ENCODE assay signal across 8 cellular contexts in the genomic region with DNA sequence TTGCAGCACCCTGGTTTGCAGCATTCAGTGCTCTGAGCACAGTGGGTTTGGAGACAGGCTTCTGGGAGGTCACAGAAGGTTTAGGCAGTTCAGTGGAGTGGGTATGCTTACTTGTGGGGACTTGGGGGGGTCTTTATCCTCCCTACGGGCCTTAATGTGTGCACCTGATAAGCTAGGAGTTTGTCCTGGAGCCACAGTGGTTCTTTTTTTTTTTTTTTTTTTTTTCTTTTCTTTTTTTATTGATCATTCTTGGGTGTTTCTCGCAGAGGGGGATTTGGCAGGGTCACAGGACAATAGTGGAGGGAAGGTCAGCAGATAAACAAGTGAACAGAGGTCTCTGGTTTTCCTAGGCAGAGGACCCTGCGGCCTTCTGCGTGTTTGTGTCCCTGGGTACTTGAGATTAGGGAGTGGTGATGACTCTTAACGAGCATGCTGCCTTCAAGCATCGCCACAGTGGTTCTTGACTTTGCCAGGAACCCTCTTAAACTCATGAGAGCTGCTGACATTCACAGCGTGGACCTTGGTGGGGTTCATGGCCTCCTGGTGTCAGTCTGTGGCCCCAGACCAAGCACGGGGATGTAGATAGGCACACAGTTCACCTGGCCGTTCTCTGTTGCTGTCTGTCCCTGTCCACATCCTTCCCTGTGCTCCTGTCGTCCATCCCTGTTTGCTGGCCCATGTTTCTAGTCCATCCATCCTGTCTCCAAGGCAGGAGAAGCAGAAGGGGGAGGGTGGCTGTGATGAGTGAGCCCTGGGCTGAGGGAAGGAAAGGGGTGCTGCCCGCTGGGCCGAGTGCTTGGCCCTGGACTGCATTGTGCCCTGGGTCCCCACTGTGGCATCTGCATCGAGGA. TPM values are rescaled to one million over a fixed set of nuclear protein-coding genes. Genes with fewer than 3 reads are reported as not detected.
DNase-seq lines count a peak whose midpoint lies in the region; FAIRE-seq and TF ChIP-seq lines count a peak whose summit lies in the region.

No MANE protein-coding gene starts in this region.

- H3K9me3 ChIP-seq in OCI-LY7 (ENCODE audit: low read length): no peaks in the 10 kb centered on the region
- no peaks in the 10 kb centered on the region for H3K9me3 ChIP-seq in endodermal cell (ENCODE audit: control insufficient read depth, low read length)
- H3K9me3 ChIP-seq in small intestine (ENCODE audit: control insufficient read depth, low read depth): no peaks in the 10 kb centered on the region

- peaks cover 72% of the 10 kb centered on the region for H3K79me2 ChIP-seq in OCI-LY7 (ENCODE audit: insufficient read depth, low read depth, low read length)

- no peak overlapping the region for H2AFZ ChIP-seq in OCI-LY7 (ENCODE audit: low read length)

- intact Hi-C loops in CD14-positive monocyte (cut with micrococcal nuclease): loop anchor here in 1 of 2 donors (10.0 kb wide), 1 partner anchor 47 kb away; a partner anchor contains a TSS
- intact Hi-C loops in OCI-LY7 (cut with micrococcal nuclease; ENCODE audit: unreplicated experiment): no loop called here

- POLR2A ChIA-PET in OCI-LY7 (lab: Charles Lee): interaction anchor here (0.6 to 1.3 kb wide), 4 partner anchors 23 to 339 kb away, joined by 3 to 4 read pairs (median 3); a partner anchor contains a TSS

- H3K27ac ChIP-seq in OCI-LY7 (ENCODE audit: low read depth, low read length, poor library complexity, severe bottlenecking) (peak overlapping the region; percentile 81), endodermal cell (ENCODE audit: low read depth, low read length) (no peak overlapping the region), small intestine (ENCODE audit: low read depth in 1 of 2, low read length in 1 of 2) (peak overlapping the region in 1 of 2 donors; percentile 90)

- H3K27me3 ChIP-seq in endodermal cell (ENCODE audit: control insufficient read depth, insufficient read depth, low read length, poor library complexity, severe bottlenecking) (no peaks in the 10 kb centered on the region), small intestine (ENCODE audit: control insufficient read depth in 2 of 2, insufficient read depth in 2 of 2, low read length in 2 of 2) (no peaks in the 10 kb centered on the region)

- H3K27me3 Mint-ChIP-seq in CD14-positive monocyte (ENCODE audit: low read depth in 3 of 3) (peaks cover 0 to 3% (median under 1%) of the 10 kb centered on the region in 3 donors), endodermal cell (ENCODE audit: insufficient read depth) (no peaks in the 10 kb centered on the region), osteocyte (ENCODE audit: unreplicated experiment) (no peaks in the 10 kb centered on the region)

- peaks cover 38 to 55% of the 10 kb centered on the region in 2 donors for H3K36me3 Mint-ChIP-seq in CD14-positive monocyte
- peaks cover 39% of the 10 kb centered on the region for H3K36me3 Mint-ChIP-seq in endodermal cell (ENCODE audit: low read depth)
- H3K36me3 Mint-ChIP-seq in osteocyte (ENCODE audit: unreplicated experiment): peaks cover 14% of the 10 kb centered on the region

- H3K4me3 Mint-ChIP-seq in CD14-positive monocyte: peak overlapping the region; percentile 67 to 89
- peak overlapping the region; percentile 91 for H3K4me3 Mint-ChIP-seq in endodermal cell
- peak overlapping the region; percentile 70 for H3K4me3 Mint-ChIP-seq in osteocyte (ENCODE audit: unreplicated experiment)

- in situ Hi-C loops in KBM-7 (cut with MboI; ENCODE audit: low pct_unique_long_range_greater_than_20kb, low sequenced_read_pairs): no loop called here

- H3K9me3 Mint-ChIP-seq in CD14-positive monocyte: no peaks in the 10 kb centered on the region
- H3K9me3 Mint-ChIP-seq in endodermal cell: no peaks in the 10 kb centered on the region
- no peaks in the 10 kb centered on the region for H3K9me3 Mint-ChIP-seq in osteocyte (ENCODE audit: unreplicated experiment)

- H4K20me1 ChIP-seq in OCI-LY7 (ENCODE audit: insufficient read depth, low read length): peaks cover 22% of the 10 kb centered on the region

- TSS peak; percentile 76 for BruUV-seq in OCI-LY7 (replicated peaks; lab: Mats Ljungman, UMichigan)

- peak overlapping the region; percentile 97 for H3K4me2 ChIP-seq in OCI-LY7 (ENCODE audit: low read length)

- H3K4me1 Mint-ChIP-seq in CD14-positive monocyte (peaks cover 84% of the 10 kb centered on the region), endodermal cell (peaks cover 56% of the 10 kb centered on the region), osteocyte (ENCODE audit: unreplicated experiment) (peaks cover 80% of the 10 kb centered on the region)

- TF ChIP-seq CTCF in CD14-positive monocyte (IDR thresholded peaks at IDR 0.05) (no peak), OCI-LY7 (conservative IDR thresholded peaks at IDR 0.05; ENCODE audit: low read length) (no peak), endodermal cell (conservative IDR thresholded peaks at IDR 0.05) (no peak), osteocyte (IDR thresholded peaks at IDR 0.05) (no peak)

- H3K9ac ChIP-seq in endodermal cell (ENCODE audit: extremely low read depth, low read length, poor library complexity, severe bottlenecking): peak overlapping the region; percentile 6

- H3K36me3 ChIP-seq in OCI-LY7 (ENCODE audit: insufficient read depth, low read length): peaks cover 63% of the 10 kb centered on the region
- peaks cover 63% of the 10 kb centered on the region for H3K36me3 ChIP-seq in endodermal cell (ENCODE audit: control insufficient read depth, insufficient read depth, low read length)
- H3K36me3 ChIP-seq in small intestine (ENCODE audit: control insufficient read depth in 2 of 2, insufficient read depth in 2 of 2, low read length in 2 of 2): peaks cover 0 to 4% of the 10 kb centered on the region in 2 donors

- H3K9me2 ChIP-seq in OCI-LY7 (ENCODE audit: insufficient read depth, low read length): no peaks in the 10 kb centered on the region

- 90 to 91% methylated on average over 3 to 11 of the region's 13 CpGs for WGBS in endodermal cell (ENCODE audit: insufficient coverage in 1 of 2, insufficient read length in 1 of 2), 2 experiments
- WGBS in small intestine, 3 donors: 39 to 44% (median 40%) methylated on average over 11 to 13 of the region's 13 CpGs

- DNase-seq in CD14-positive monocyte (ENCODE audit: low spot score) (no peak), OCI-LY7 (ENCODE audit: low spot score) (no peak), endodermal cell (no peak), osteocyte (ENCODE audit: extremely low spot score, unreplicated experiment) (no peak), small intestine (no peak), iPS-NIHi11 (ENCODE audit: low spot score) (no peak), KBM-7 (no peak), 8988T (no peak)

- CTCF ChIA-PET in OCI-LY7 (lab: Charles Lee; ENCODE audit: unreplicated experiment): interaction anchor here (1.0 kb wide), 1 partner anchor 24 kb away, joined by 6 read pairs; no protein-coding TSS in a partner anchor

- no peak for FAIRE-seq in small intestine (lab: Jason Lieb, UNC)

- H3K4me1 ChIP-seq in OCI-LY7 (ENCODE audit: insufficient read depth, low read length, poor library complexity, severe bottlenecking) (peaks cover 80% of the 10 kb centered on the region), endodermal cell (ENCODE audit: control insufficient read depth, insufficient read depth, low read length) (peaks cover 29% of the 10 kb centered on the region), small intestine (ENCODE audit: control insufficient read depth in 2 of 2, insufficient read depth in 1 of 2, low read depth in 1 of 2, low read length in 1 of 2) (peaks cover 27 to 32% of the 10 kb centered on the region in 2 donors)

- peak overlapping the region; percentile 99 for H3K4me3 ChIP-seq in OCI-LY7 (ENCODE audit: low read depth, low read length, poor library complexity, severe bottlenecking)
- peak overlapping the region; percentile 94 for H3K4me3 ChIP-seq in endodermal cell (ENCODE audit: low read length)
- peak overlapping the region in 1 of 2 donors; percentile 77 for H3K4me3 ChIP-seq in small intestine (ENCODE audit: low read depth in 1 of 2, low read length in 2 of 2)

- H3K27ac Mint-ChIP-seq in CD14-positive monocyte (peak overlapping the region in 6 of 7 donors; percentile 76 to 92 (median 88)), endodermal cell (peak overlapping the region; percentile 32), osteocyte (ENCODE audit: unreplicated experiment) (peak overlapping the region; percentile 66)

RNA-seq across cellular contexts. Expression of a gene that starts 2.7 kb away (rescaled TPM):
- polyA plus RNA-seq in CD14-positive monocyte (10 to 100 TPM; 60.6 to 76.8 TPM), small intestine (100 to 1,000 TPM in 1 of 3 donors, 10 to 100 TPM in 2; 68.9 to 103 (median 93.8) TPM)
- total RNA-seq in OCI-LY7 (2014; rRNA removed; shearing (Covaris generic)): 76.1 and 81.6 TPM in 2 replicates
- total RNA-seq in OCI-LY7 (2022) (87.9 and 90.8 TPM in 2 replicates), endodermal cell (10 to 100 TPM; 87.4 to 99.8 TPM), osteocyte (94.3 and 104 TPM in 2 replicates)
- polyA plus RNA-seq in endodermal cell (2013, experiment 1 of 2): 58.5 TPM
- 55.2 TPM for polyA plus RNA-seq in endodermal cell (2013, experiment 2 of 2)

RNA-seq across cellular contexts. Expression of a gene that starts 23.6 kb away (rescaled TPM):
- polyA plus RNA-seq in CD14-positive monocyte: 100 to 1,000 TPM in 1 of 2 donors, 10 to 100 TPM in 1; 89.4 to 108 TPM
- total RNA-seq in OCI-LY7 (2014; rRNA removed; shearing (Covaris generic)): 32.2 and 37.1 TPM in 2 replicates
- 51.3 and 56.3 TPM in 2 replicates for total RNA-seq in OCI-LY7 (2022)
- total RNA-seq in endodermal cell: 10 to 100 TPM; 29.2 to 34.1 TPM
- polyA plus RNA-seq in endodermal cell (2013, experiment 1 of 2): 30.7 TPM
- 28.4 TPM for polyA plus RNA-seq in endodermal cell (2013, experiment 2 of 2)
- total RNA-seq in osteocyte: 19.7 and 20.4 TPM in 2 replicates
- 10 to 100 TPM; 41.9 to 48.1 (median 44.3) TPM for polyA plus RNA-seq in small intestine

RNA-seq across cellular contexts. Expression of a gene that starts 26.4 kb away (rescaled TPM):
- polyA plus RNA-seq in CD14-positive monocyte (not detected), small intestine (1 to 10 TPM in 2 of 3 donors, not detected in 1; 3.2 to 4.3 TPM)
- not detected in 2 replicates for total RNA-seq in OCI-LY7 (2014; rRNA removed; shearing (Covaris generic))
- total RNA-seq in OCI-LY7 (2022) (not detected in 2 replicates), endodermal cell (not detected), osteocyte (2.0 TPM in 1 of 2 replicates, not detected in the other)
- 3.2 TPM for polyA plus RNA-seq in endodermal cell (2013, experiment 1 of 2)
- 5.2 TPM for polyA plus RNA-seq in endodermal cell (2013, experiment 2 of 2)

RNA-seq across cellular contexts. Expression of a gene that starts 48.6 kb away (rescaled TPM):
- polyA plus RNA-seq in CD14-positive monocyte: not detected
- not detected in 2 replicates for total RNA-seq in OCI-LY7 (2014; rRNA removed; shearing (Covaris generic))
- total RNA-seq in OCI-LY7 (2022): not detected in 2 replicates
- total RNA-seq in endodermal cell: not detected
- polyA plus RNA-seq in endodermal cell (2013, experiment 1 of 2): not detected
- polyA plus RNA-seq in endodermal cell (2013, experiment 2 of 2): not detected
- total RNA-seq in osteocyte: not detected in 2 replicates
- under 1 TPM in 1 of 3 donors, not detected in 2; 0.04 TPM for polyA plus RNA-seq in small intestine

RNA-seq across cellular contexts. Expression of a gene that starts 50.7 kb away (rescaled TPM):
- polyA plus RNA-seq in CD14-positive monocyte (10 to 100 TPM; 27.9 to 44.2 TPM), small intestine (10 to 100 TPM; 25.7 to 77.8 (median 36.7) TPM)
- 315 and 328 TPM in 2 replicates for total RNA-seq in OCI-LY7 (2014; rRNA removed; shearing (Covaris generic))
- total RNA-seq in OCI-LY7 (2022) (214 and 244 TPM in 2 replicates), endodermal cell (100 to 1,000 TPM; 160 to 199 TPM), osteocyte (48.0 and 53.2 TPM in 2 replicates)
- polyA plus RNA-seq in endodermal cell (2013, experiment 1 of 2): 206 TPM
- 196 TPM for polyA plus RNA-seq in endodermal cell (2013, experiment 2 of 2)

Comparison
In these comparisons a context has a peak if more than half of its experiments do, and no peak if none do; other contexts are left out.
1. H3K27ac Mint-ChIP-seq: peak in every context shown above with its lines; median percentile 88 in CD14-positive monocyte; 66 in osteocyte; 32 in endodermal cell.